ENCODE assay signal across 16 cellular contexts in the genomic region with DNA sequence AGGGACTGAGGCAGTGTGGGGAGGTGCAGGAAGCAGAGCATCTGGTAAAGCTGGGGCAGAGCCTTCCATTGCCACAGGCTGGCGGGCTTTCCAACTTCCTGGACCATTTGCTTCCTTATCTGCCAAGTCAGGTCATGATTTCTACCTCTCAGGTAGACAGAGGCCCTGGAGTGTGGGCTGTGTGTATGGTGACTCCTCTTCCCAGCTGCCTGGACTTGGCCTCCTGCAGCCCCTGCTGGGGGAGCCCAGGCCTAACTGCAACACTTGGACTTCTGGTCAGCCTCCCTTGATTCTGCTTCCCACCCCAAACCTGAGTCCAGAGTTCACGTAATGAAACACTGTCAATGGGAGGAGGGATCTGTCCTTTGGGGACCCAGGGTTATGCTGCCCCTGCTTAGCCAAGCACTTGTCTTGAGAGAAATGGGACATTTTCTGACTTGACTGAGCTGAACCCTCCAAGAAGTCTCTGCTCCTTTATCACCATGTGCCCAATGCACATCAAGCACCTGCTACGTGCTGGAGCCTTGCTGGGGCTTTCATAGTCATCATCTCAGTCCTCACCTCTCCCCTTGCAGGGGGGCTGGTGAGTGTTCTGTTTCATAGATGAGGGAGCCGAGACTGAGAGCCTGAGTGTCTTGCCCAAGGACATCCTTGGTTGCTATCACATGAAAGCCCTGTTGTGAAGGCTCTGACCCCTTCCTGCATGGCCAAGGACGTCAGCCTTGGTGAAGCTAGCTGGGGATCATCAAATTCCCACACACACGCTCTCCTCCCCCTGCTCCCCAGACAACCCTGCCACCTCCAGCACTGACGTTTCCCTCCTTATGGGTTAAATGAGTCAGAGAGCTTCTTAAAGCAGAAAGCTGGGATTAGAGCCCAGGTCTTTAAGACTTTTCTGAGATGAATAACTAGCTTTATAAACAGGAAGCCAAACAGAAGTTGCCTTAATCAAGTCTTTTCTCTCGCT. TPM values are rescaled to one million over a fixed set of nuclear protein-coding genes. Genes with fewer than 3 reads are reported as not detected.
DNase-seq lines count a peak whose midpoint lies in the region; ATAC-seq and TF ChIP-seq lines count a peak whose summit lies in the region.
"Had no signal": no experiment of that assay in that cellular context is flagged by ENCODE, and none has a peak within 500 bp of the region (broad histone marks: within the 10 kb centered on the region; RNA-seq: fewer than 3 reads in every experiment).

No MANE protein-coding gene starts in this region.

- in situ Hi-C loops in HAP-1 (cut with MboI; ENCODE audit: low sequenced_read_pairs) = no loop called here

- H3K4me3 ChIP-seq in kidney epithelial cell (ENCODE audit: low read depth, low read length) (no peak overlapping the region), HAP-1 (no peak overlapping the region)
- H3K4me3 ChIP-seq: left ventricle myocardium inferior had no signal

- no peaks in the 10 kb centered on the region; the same call in 1 of the 2 replicates for H3K4me1 ChIP-seq in HAP-1
- H3K4me1 ChIP-seq: left ventricle myocardium inferior had no signal

- peak; percentile 77 for DNase-seq in AG20443 (ENCODE audit: low spot score)
- peak; percentile 26 for DNase-seq in HS-5 (ENCODE audit: low read depth)
- DNase-seq in astrocyte of the hippocampus (ENCODE audit: low read depth, low spot score) = peak; percentile 87
- peak; percentile 5 for DNase-seq in kidney epithelial cell (ENCODE audit: low read depth)
- no peak for DNase-seq in middle frontal gyrus (ENCODE audit: extremely low spot score, low spot score)
- no peak for DNase-seq in HAP-1 (ENCODE audit: low spot score in 2 of 2)
- DNase-seq in NCI-H146 (lab: John Stamatoyannopoulos, UW) = no peak
- DNase-seq: amygdala; effector CD4-positive, alpha-beta T cell; head of caudate nucleus; left ventricle myocardium inferior; NCI-H1436 treated with DMSO at 0.1 percent for 48 hours; NCI-H82; nephron progenitor cell; SHP77 treated with DMSO at 0.1 percent for 48 hours had no signal

- no peaks in the 10 kb centered on the region for H3K36me3 ChIP-seq in kidney epithelial cell (ENCODE audit: control insufficient read depth, insufficient read depth, low read length)
- H3K36me3 ChIP-seq in HAP-1 (replicated peaks) = no peaks in the 10 kb centered on the region
- H3K36me3 ChIP-seq: left ventricle myocardium inferior had no signal

- no peak for TF ChIP-seq CTCF in kidney epithelial cell (IDR thresholded peaks at IDR 0.05; ENCODE audit: insufficient read depth, low read length, poor library complexity, severe bottlenecking)

- no peaks in the 10 kb centered on the region for H3K9me3 ChIP-seq in HAP-1
- H3K9me3 ChIP-seq: left ventricle myocardium inferior had no signal

- no peak for ATAC-seq in HG03139 (IDR thresholded peaks at IDR 0.05; ENCODE audit: unreplicated experiment)

- H3K27me3 ChIP-seq in kidney epithelial cell (ENCODE audit: control insufficient read depth, insufficient read depth, low read length) = peaks cover 41% of the 10 kb centered on the region
- peaks cover 6% of the 10 kb centered on the region; the same call in 1 of the 2 replicates for H3K27me3 ChIP-seq in HAP-1 (ENCODE audit: low read depth)

RNA-seq across cellular contexts. Expression of a gene that starts 3.4 kb away (rescaled TPM):
- not detected in 2 replicates for total RNA-seq in kidney epithelial cell

RNA-seq across cellular contexts. Expression of a gene that starts 43.4 kb away (rescaled TPM):
- total RNA-seq in kidney epithelial cell = 2.3 and 2.5 TPM in 2 replicates
- total RNA-seq: left ventricle myocardium inferior had no signal

Comparison
In these comparisons a context has a peak if more than half of its experiments do, and no peak if none do; other contexts are left out.
1. DNase-seq: peak in AG20443 (single experiment), HS-5 (single experiment), astrocyte of the hippocampus (single experiment) and kidney epithelial cell (single experiment); none in middle frontal gyrus (single experiment), HAP-1 (0 of 2) and NCI-H146 (single experiment).